Comparison of ENCODE assay signal across 20 cellular contexts in the genomic region with DNA sequence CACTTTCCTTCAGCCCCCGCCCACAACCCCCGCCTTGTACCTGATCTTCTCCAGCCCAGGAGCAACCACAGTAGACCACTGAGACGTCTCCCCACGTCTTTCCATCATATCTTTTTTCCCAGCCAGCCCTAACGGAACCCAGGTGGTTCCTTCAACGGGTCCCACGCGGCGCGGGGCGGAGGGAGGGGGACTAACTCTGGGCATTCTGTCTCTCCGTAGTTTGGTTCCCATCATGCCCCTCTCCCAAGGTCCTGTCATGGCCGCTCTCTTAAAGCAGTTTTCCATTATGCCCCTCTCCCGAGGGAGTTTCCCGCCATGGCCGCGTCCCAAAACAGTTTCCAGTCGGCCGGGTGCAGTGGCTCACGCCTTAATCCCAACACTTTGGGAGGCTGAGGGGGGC. TPM values are rescaled to one million over a fixed set of nuclear protein-coding genes. Genes with fewer than 3 reads are reported as not detected.
A peak's percentile ranks its signal among the peaks of the same experiment; 100 is the strongest.
DNase-seq lines count a peak whose midpoint lies in the region; ATAC-seq and TF ChIP-seq lines count a peak whose summit lies in the region.
"Had no signal": no experiment of that assay in that cellular context is flagged by ENCODE, and none has a peak within 500 bp of the region (broad histone marks: within the 10 kb centered on the region; RNA-seq: fewer than 3 reads in every experiment).

No MANE protein-coding gene starts in this region.

- H3K36me3 Mint-ChIP-seq in stimulated activated memory B cell treated with anti-CD40 and anti-IgM and Interleukin-4, amounts not matched to agents 10 μg/mL and 1 μg/mL and 100 μg/mL, for 72 hours, result no peaks in the 10 kb centered on the region
- H3K36me3 Mint-ChIP-seq in MCF 10A (ENCODE audit: insufficient read depth, unreplicated experiment), result no peaks in the 10 kb centered on the region
- H3K36me3 Mint-ChIP-seq: CD8-positive, alpha-beta T cell had no signal

- BruUV-seq in Panc1 (replicated peaks; lab: Mats Ljungman, UMichigan) (no TSS peak), MCF 10A (replicated peaks; lab: Mats Ljungman, UMichigan) (no TSS peak)

- peaks cover 19% of the 10 kb centered on the region for H3K4me1 Mint-ChIP-seq in stimulated activated memory B cell treated with anti-CD40 and anti-IgM and Interleukin-4, amounts not matched to agents 10 μg/mL and 1 μg/mL and 100 μg/mL, for 72 hours
- H3K4me1 Mint-ChIP-seq in MCF 10A (ENCODE audit: insufficient read depth, unreplicated experiment), result no peaks in the 10 kb centered on the region

- no peaks in the 10 kb centered on the region for H3K79me2 ChIP-seq in osteoblast (ENCODE audit: insufficient read depth, low read length)

- in situ Hi-C loops in Panc1 (cut with HindIII; ENCODE audit: low pct_unique_long_range_greater_than_20kb, low sequenced_read_pairs), result no loop called here

- no peak overlapping the region for H2AFZ ChIP-seq in osteoblast (ENCODE audit: low read length)

- H3K36me3 ChIP-seq in Panc1 (ENCODE audit: control insufficient read depth, insufficient read depth, low read length) (no peaks in the 10 kb centered on the region), osteoblast (ENCODE audit: insufficient read depth, low read length) (no peaks in the 10 kb centered on the region)
- H3K36me3 ChIP-seq: BLaER1 treated with 17β-estradiol and CSF1 and Interleukin-3, amounts not matched to agents 10 nM and 100 nM had no signal

- H3K9me3 ChIP-seq in Panc1 (ENCODE audit: control insufficient read depth, insufficient read depth, low read depth, low read length) (no peaks in the 10 kb centered on the region), osteoblast (ENCODE audit: low read depth, low read length) (no peaks in the 10 kb centered on the region)
- H3K9me3 ChIP-seq: A549, Caco-2 had no signal

- no peaks in the 10 kb centered on the region for H4K20me1 ChIP-seq in osteoblast (ENCODE audit: insufficient read depth, low read length)
- H4K20me1 ChIP-seq: BLaER1 treated with 17β-estradiol and CSF1 and Interleukin-3, amounts not matched to agents 10 nM and 100 nM had no signal

- H3K4me1 ChIP-seq in Panc1 (ENCODE audit: control insufficient read depth, insufficient read depth, low read length) (no peaks in the 10 kb centered on the region), osteoblast (ENCODE audit: insufficient read depth, low read length) (no peaks in the 10 kb centered on the region)
- H3K4me1 ChIP-seq: A549, Caco-2 had no signal

- intact Hi-C loops in Panc1 (cut with micrococcal nuclease; ENCODE audit: unreplicated experiment) (no loop called here), MCF 10A (cut with micrococcal nuclease) (no loop called here)

- TF ChIP-seq CTCF in Panc1 (IDR thresholded peaks at IDR 0.05) (no peak), fibroblast of villous mesenchyme (IDR thresholded peaks at IDR 0.05; ENCODE audit: insufficient read depth, low read depth, low read length) (no peak), osteoblast (IDR thresholded peaks at IDR 0.05; ENCODE audit: extremely low read depth, low read depth, low read length) (no peak), MCF 10A (IDR thresholded peaks at IDR 0.05; ENCODE audit: unreplicated experiment) (no peak)

- POLR2A ChIA-PET in Panc1 (lab: Charles Lee), result no interaction called here
- POLR2A ChIA-PET in MCF 10A (lab: Yijun Ruan, JAX), result no interaction called here

- no peaks in the 10 kb centered on the region for H3K9me3 Mint-ChIP-seq in stimulated activated memory B cell treated with anti-CD40 and anti-IgM and Interleukin-4, amounts not matched to agents 10 μg/mL and 1 μg/mL and 100 μg/mL, for 72 hours
- H3K9me3 Mint-ChIP-seq in MCF 10A (ENCODE audit: unreplicated experiment), result no peaks in the 10 kb centered on the region
- H3K9me3 Mint-ChIP-seq: CD4-positive, alpha-beta T cell; CD8-positive, alpha-beta T cell had no signal

- H3K4me3 ChIP-seq in Panc1 (ENCODE audit: low read depth in 2 of 2, low read length in 2 of 2) (peak overlapping the region; percentile 53 to 70), fibroblast of villous mesenchyme (ENCODE audit: low read depth, low read length) (peak overlapping the region; percentile 57), osteoblast (ENCODE audit: insufficient read depth, low read length) (no peak overlapping the region)
- H3K4me3 ChIP-seq: A549; BLaER1 treated with 17β-estradiol and CSF1 and Interleukin-3, amounts not matched to agents 10 nM and 100 nM had no signal

- H3K27me3 ChIP-seq in Panc1 (ENCODE audit: control insufficient read depth, insufficient read depth, low read length) (no peaks in the 10 kb centered on the region), osteoblast (ENCODE audit: insufficient read depth, low read length) (peaks cover 2% of the 10 kb centered on the region)
- H3K27me3 ChIP-seq: BLaER1 treated with 17β-estradiol and CSF1 and Interleukin-3, amounts not matched to agents 10 nM and 100 nM had no signal

- no peak overlapping the region for H3K4me2 ChIP-seq in osteoblast (ENCODE audit: insufficient read depth, low read length)
- H3K4me2 ChIP-seq: A549; BLaER1 treated with 17β-estradiol and CSF1 and Interleukin-3, amounts not matched to agents 10 nM and 100 nM had no signal

- H3K27ac ChIP-seq in Panc1 (ENCODE audit: low read length), result peak overlapping the region; percentile 79
- H3K27ac ChIP-seq in osteoblast (ENCODE audit: low read depth, low read length), result no peak overlapping the region
- H3K27ac ChIP-seq: 22Rv1; A549; BLaER1 treated with 17β-estradiol and CSF1 and Interleukin-3, amounts not matched to agents 10 nM and 100 nM; C4-2B had no signal

- CTCF ChIA-PET in Panc1 (lab: Charles Lee) (no interaction called here), MCF 10A (lab: Yijun Ruan, JAX) (no interaction called here)

- H3K4me3 Mint-ChIP-seq in stimulated activated memory B cell treated with anti-CD40 and anti-IgM and Interleukin-4, amounts not matched to agents 10 μg/mL and 1 μg/mL and 100 μg/mL, for 72 hours, result peak overlapping the region; percentile 50
- no peak overlapping the region for H3K4me3 Mint-ChIP-seq in MCF 10A (ENCODE audit: unreplicated experiment)
- H3K4me3 Mint-ChIP-seq: B cell; CD4-positive, alpha-beta T cell; CD8-positive, alpha-beta T cell had no signal

- H3K27ac Mint-ChIP-seq in stimulated activated memory B cell treated with anti-CD40 and anti-IgM and Interleukin-4, amounts not matched to agents 10 μg/mL and 1 μg/mL and 100 μg/mL, for 72 hours, result no peak overlapping the region
- H3K27ac Mint-ChIP-seq in MCF 10A (ENCODE audit: low read depth, unreplicated experiment), result no peak overlapping the region
- H3K27ac Mint-ChIP-seq: B cell; CD4-positive, alpha-beta T cell; CD8-positive, alpha-beta T cell had no signal

- DNase-seq in NCI-H510A (lab: John Stamatoyannopoulos, UW) (peak; percentile 56), Panc1 (ENCODE audit: low read depth, low spot score) (no peak), fibroblast of villous mesenchyme (ENCODE audit: low read depth) (no peak), germinal center (ENCODE audit: low spot score) (no peak), osteoblast (ENCODE audit: insufficient read length, low spot score, missing footprints) (no peak), MCF 10A (ENCODE audit: unreplicated experiment) (no peak)
- no peak for DNase-seq in activated CD8-positive, alpha-beta memory T cell treated with anti-CD3 and anti-CD28 coated beads, Interleukin-2, amount 50 U/mL, for 48 hours
- DNase-seq: AML-193; Caco-2; Calu3; CD4-positive, alpha-beta T cell; CD8-positive, alpha-beta T cell; DMS79 treated with DMSO at 0.1 percent for 48 hours; GF-D8 had no signal

- ATAC-seq in Panc1, result peak; percentile 98
- no peak for ATAC-seq in stimulated activated memory B cell treated with anti-CD40 and anti-IgM and Interleukin-4, amounts not matched to agents 10 μg/mL and 1 μg/mL and 100 μg/mL, for 72 hours
- ATAC-seq: A549; CD8-positive, alpha-beta T cell had no signal

- no peaks in the 10 kb centered on the region for H3K27me3 Mint-ChIP-seq in stimulated activated memory B cell treated with anti-CD40 and anti-IgM and Interleukin-4, amounts not matched to agents 10 μg/mL and 1 μg/mL and 100 μg/mL, for 72 hours
- no peaks in the 10 kb centered on the region for H3K27me3 Mint-ChIP-seq in MCF 10A (ENCODE audit: insufficient read depth, unreplicated experiment)
- H3K27me3 Mint-ChIP-seq: B cell; CD4-positive, alpha-beta T cell had no signal

RNA-seq across cellular contexts. Expression of a gene that starts 21.5 kb away (rescaled TPM):
- total RNA-seq in Panc1 (2021; ENCODE audit: unreplicated experiment), result 14.6 TPM
- 12.2 TPM for polyA plus RNA-seq in Panc1 (2012; ENCODE audit: insufficient read length)
- total RNA-seq in fibroblast of villous mesenchyme, result 28.0 and 30.7 TPM in 2 replicates
- total RNA-seq in osteoblast, result 15.2 and 16.2 TPM in 2 replicates
- 15.0 and 21.7 TPM in 2 replicates for total RNA-seq in MCF 10A (2022)
